In the genomic region with DNA sequence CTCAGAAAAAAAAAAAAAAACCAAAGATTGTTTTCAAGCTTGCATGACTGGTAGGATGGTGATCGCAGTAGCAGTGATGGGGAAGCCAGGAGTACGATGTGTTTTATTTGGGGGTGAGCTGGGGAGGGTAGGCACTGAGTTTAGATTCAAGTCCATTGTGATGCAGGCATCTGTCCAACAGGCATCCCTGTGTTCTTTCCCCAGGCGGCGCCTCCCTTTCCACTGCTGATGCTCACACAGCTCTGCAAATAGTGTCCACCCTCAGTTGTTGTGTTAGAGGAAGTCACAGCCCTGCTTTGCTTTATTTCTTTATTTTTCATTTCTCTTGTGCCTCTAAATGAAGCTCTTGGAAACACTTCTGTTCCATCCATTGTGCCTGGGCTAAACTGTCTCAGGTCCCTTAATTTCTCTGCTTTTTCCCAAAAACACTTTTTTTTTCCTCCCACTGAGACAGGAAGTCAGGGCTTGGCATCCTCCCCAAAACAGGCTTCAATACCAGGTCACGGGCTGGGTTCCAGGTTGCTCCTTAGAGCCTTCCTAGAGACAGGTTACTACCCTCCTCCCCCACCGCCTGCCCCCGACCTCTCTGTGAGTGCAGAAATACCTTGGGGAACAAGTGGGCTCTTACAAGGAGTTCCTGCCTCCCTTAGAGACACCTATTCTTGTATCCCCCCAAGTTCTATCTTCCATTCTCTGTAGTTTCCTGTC, we compare ENCODE assay signal across 11 cellular contexts. TPM values are rescaled to one million over a fixed set of nuclear protein-coding genes. Genes with fewer than 3 reads are reported as not detected.
A peak's percentile ranks its signal among the peaks of the same experiment; 100 is the strongest.
DNase-seq lines count a peak whose midpoint lies in the region; ATAC-seq lines count a peak whose summit lies in the region.
"Had no signal": no experiment of that assay in that cellular context is flagged by ENCODE, and none has a peak within 500 bp of the region (broad histone marks: within the 10 kb centered on the region; RNA-seq: fewer than 3 reads in every experiment).

No MANE protein-coding gene starts in this region.

- peak overlapping the region; percentile 36; the same call in 1 of the 2 replicates for H3K27ac ChIP-seq in ACC112 (ENCODE audit: low read depth, low read length)
- H3K27ac ChIP-seq in naive thymus-derived CD4-positive, alpha-beta T cell (ENCODE audit: low read depth, low read length), result peak overlapping the region; percentile 55
- H3K27ac ChIP-seq: C4-2B, pancreas had no signal

- CTCF ChIA-PET in naive thymus-derived CD4-positive, alpha-beta T cell (lab: Charles Lee), result interaction anchor here (0.6 to 6.7 kb wide), 12 partner anchors 9 to 154 kb away, joined by 3 to 119 read pairs (median 5); a partner anchor contains a TSS

- POLR2A ChIA-PET in naive thymus-derived CD4-positive, alpha-beta T cell (lab: Charles Lee), result interaction anchor here (0.6 to 19.7 kb wide), 7 partner anchors 11 to 249 kb away, joined by 3 to 532 read pairs (median 5); a partner anchor contains a TSS

- no peak overlapping the region for H2AFZ ChIP-seq in ACC112 (ENCODE audit: low read length, unreplicated experiment)

- peaks cover 17% of the 10 kb centered on the region for H3K79me2 ChIP-seq in ACC112 (ENCODE audit: control insufficient read depth, insufficient read depth, low read length, unreplicated experiment)

- peaks cover 0 to 2% (median 0%) of the 10 kb centered on the region in 11 donors for H3K9me3 Mint-ChIP-seq in naive thymus-derived CD4-positive, alpha-beta T cell

- intact Hi-C loops in naive thymus-derived CD4-positive, alpha-beta T cell (cut with micrococcal nuclease), result loop anchor here (1.0 to 10.0 kb wide), 5 partner anchors 7 to 454 kb away; a partner anchor contains a TSS

- H3K27me3 ChIP-seq in ACC112 (ENCODE audit: insufficient read depth, low read length) (no peaks in the 10 kb centered on the region), H7 (ENCODE audit: control insufficient read depth, insufficient read depth, low read length) (no peaks in the 10 kb centered on the region)
- no peaks in the 10 kb centered on the region for H3K27me3 ChIP-seq in naive thymus-derived CD4-positive, alpha-beta T cell (ENCODE audit: control insufficient read depth in 2 of 2, insufficient read depth in 2 of 2, low read length in 2 of 2)
- H3K27me3 ChIP-seq: pancreas had no signal

- H3K4me3 Mint-ChIP-seq in naive thymus-derived CD4-positive, alpha-beta T cell, result peak overlapping the region; percentile 48 to 88 (median 78)

- peak overlapping the region; percentile 79 to 98 (median 95) for H3K27ac Mint-ChIP-seq in naive thymus-derived CD4-positive, alpha-beta T cell

- H3K4me3 ChIP-seq in ACC112 (ENCODE audit: low read depth, low read length) (no peak overlapping the region), H7 (ENCODE audit: insufficient read depth, low read depth, low read length) (no peak overlapping the region)
- H3K4me3 ChIP-seq in naive thymus-derived CD4-positive, alpha-beta T cell (ENCODE audit: low read length), result peak overlapping the region; percentile 34
- H3K4me3 ChIP-seq: GM12878, pancreas had no signal

- peaks cover 29% of the 10 kb centered on the region for H3K4me1 ChIP-seq in ACC112 (ENCODE audit: control insufficient read depth, insufficient read depth, low read length, unreplicated experiment)
- H3K4me1 ChIP-seq in naive thymus-derived CD4-positive, alpha-beta T cell (ENCODE audit: control insufficient read depth in 2 of 2, insufficient read depth in 2 of 2, low read length in 2 of 2), result peaks cover 0 to 15% of the 10 kb centered on the region in 2 donors
- H3K4me1 ChIP-seq: pancreas had no signal

- peaks cover 16 to 42% (median 38%) of the 10 kb centered on the region in 7 donors for H3K4me1 Mint-ChIP-seq in naive thymus-derived CD4-positive, alpha-beta T cell

- DNase-seq in M059J (ENCODE audit: low read depth), result peak; percentile 43
- peak; percentile 16 for DNase-seq in astrocyte of the hippocampus (ENCODE audit: low read depth, low spot score)
- peak in 2 of 9 donors; percentile 15 to 19 for DNase-seq in naive thymus-derived CD4-positive, alpha-beta T cell
- no peak for DNase-seq in H7
- no peak for DNase-seq in COLO829 (ENCODE audit: low spot score)
- no peak for DNase-seq in NCI-H1417 (lab: John Stamatoyannopoulos, UW)
- DNase-seq: pancreas had no signal

- no peak for ATAC-seq in naive thymus-derived CD4-positive, alpha-beta T cell
- ATAC-seq in HG03457 (IDR thresholded peaks at IDR 0.05; ENCODE audit: unreplicated experiment), result no peak
- ATAC-seq: GM12878 had no signal

- peaks cover 0 to 14% (median 0%) of the 10 kb centered on the region in 5 donors for H3K36me3 Mint-ChIP-seq in naive thymus-derived CD4-positive, alpha-beta T cell

- H3K36me3 ChIP-seq in ACC112 (ENCODE audit: insufficient read depth, low read length) (peaks cover 11% of the 10 kb centered on the region), H7 (replicated peaks; ENCODE audit: control insufficient read depth, insufficient read depth, low read length) (peaks cover 2% of the 10 kb centered on the region)
- H3K36me3 ChIP-seq in naive thymus-derived CD4-positive, alpha-beta T cell (ENCODE audit: control insufficient read depth in 2 of 3, insufficient read depth in 3 of 3, low read length in 3 of 3), result no peaks in the 10 kb centered on the region
- H3K36me3 ChIP-seq: pancreas had no signal

- H3K27me3 Mint-ChIP-seq in naive thymus-derived CD4-positive, alpha-beta T cell, result no peaks in the 10 kb centered on the region

- H3K9me3 ChIP-seq in naive thymus-derived CD4-positive, alpha-beta T cell (ENCODE audit: control insufficient read depth in 2 of 3, low read length in 3 of 3), result no peaks in the 10 kb centered on the region
- H3K9me3 ChIP-seq: pancreas had no signal

RNA-seq across cellular contexts. Expression of a gene that starts 38.6 kb away (rescaled TPM):
- 2,379 and 2,525 TPM in 2 replicates for total RNA-seq in M059J (2014; rRNA removed; shearing (Covaris generic))
- total RNA-seq in naive thymus-derived CD4-positive, alpha-beta T cell, result 1,000 to 10,000 TPM in 1 of 5 experiments, 100 to 1,000 TPM in 4; 763 to 2,366 (median 830) TPM
- 1,000 to 10,000 TPM; 1,206 to 1,808 TPM for polyA plus RNA-seq in naive thymus-derived CD4-positive, alpha-beta T cell
- total RNA-seq in H7 (2014; rRNA removed; shearing (Covaris generic)), result 2,498 and 3,375 TPM in 2 replicates

Comparison
In these comparisons a context has a peak if more than half of its experiments do, and no peak if none do; other contexts are left out.
1. DNase-seq: peak in M059J (single experiment) and astrocyte of the hippocampus (single experiment); none in H7 (single experiment), COLO829 (single experiment) and NCI-H1417 (0 of 3).